Comparison of ENCODE assay signal across 7 cellular contexts in the genomic region with DNA sequence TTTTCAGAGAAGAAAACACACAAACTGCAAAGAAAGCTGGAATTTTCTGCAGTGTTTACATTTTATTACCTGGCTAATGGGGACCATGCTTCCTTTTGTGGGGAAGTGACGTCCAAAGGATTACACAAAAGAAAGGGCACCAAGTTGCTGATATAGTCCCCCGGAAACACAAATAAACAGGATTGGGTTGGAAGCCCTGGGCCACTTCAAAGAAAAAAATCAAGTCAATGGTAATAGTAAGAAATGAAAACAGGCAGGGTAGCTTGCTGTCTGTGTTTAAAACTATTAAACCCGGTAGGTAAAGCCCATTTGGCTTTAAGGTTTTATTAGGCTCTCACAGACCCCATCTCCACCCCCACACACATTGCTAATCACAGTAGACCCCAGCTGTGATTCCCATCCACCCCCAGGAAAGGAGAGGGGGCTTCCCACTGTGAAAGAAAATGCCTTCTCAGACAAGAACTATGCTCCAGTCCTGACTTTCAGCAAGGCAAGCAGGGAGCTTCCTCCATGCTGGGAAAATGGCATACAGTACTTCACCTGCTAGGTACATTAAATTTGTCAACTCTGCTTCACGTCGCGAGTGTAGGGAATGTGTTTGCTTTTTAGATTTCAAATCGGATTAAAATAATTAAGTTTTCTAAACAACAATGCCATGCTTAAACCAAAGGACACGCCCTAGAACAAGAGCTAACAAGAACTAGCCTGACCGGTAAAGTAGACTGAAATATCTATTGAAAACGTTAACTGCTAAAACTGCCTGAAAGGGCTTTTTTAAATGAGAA. TPM values are rescaled to one million over a fixed set of nuclear protein-coding genes. Genes with fewer than 3 reads are reported as not detected.
A peak's percentile ranks its signal among the peaks of the same experiment; 100 is the strongest.
DNase-seq lines count a peak whose midpoint lies in the region; ATAC-seq, FAIRE-seq and TF ChIP-seq lines count a peak whose summit lies in the region.

No MANE protein-coding gene starts in this region.

- no peaks in the 10 kb centered on the region for H4K20me1 ChIP-seq in endothelial cell of umbilical vein (replicated peaks; ENCODE audit: control insufficient read depth, extremely low read depth, insufficient read depth, low read length)
- H4K20me1 ChIP-seq in neural cell (ENCODE audit: insufficient read depth): no peaks in the 10 kb centered on the region

- TSS peak; percentile 37 for BruUV-seq in endothelial cell of umbilical vein (replicated peaks; lab: Mats Ljungman, UMichigan)

- H3K36me3 ChIP-seq in HAP-1 (replicated peaks) (no peaks in the 10 kb centered on the region), NT2/D1 (ENCODE audit: insufficient read depth, insufficient read length, low read length) (peaks cover 21% of the 10 kb centered on the region), endothelial cell of umbilical vein (ENCODE audit: control insufficient read depth in 2 of 2, extremely low read depth in 1 of 2, insufficient read depth in 2 of 2, low read length in 2 of 2) (no peaks in the 10 kb centered on the region), neural cell (ENCODE audit: insufficient read depth, low read length) (no peaks in the 10 kb centered on the region)

- ATAC-seq in HG03139 (IDR thresholded peaks at IDR 0.05; ENCODE audit: unreplicated experiment): no peak

- no peak for TF ChIP-seq POLR2A in endothelial cell of umbilical vein (IDR thresholded peaks at IDR 0.05; ENCODE audit: low read depth, low read length)

- no peaks in the 10 kb centered on the region for H3K27me3 ChIP-seq in HAP-1 (ENCODE audit: low read depth)
- peaks cover 17% of the 10 kb centered on the region for H3K27me3 ChIP-seq in NT2/D1 (ENCODE audit: insufficient read depth, insufficient read length)
- no peaks in the 10 kb centered on the region for H3K27me3 ChIP-seq in endothelial cell of umbilical vein (ENCODE audit: control insufficient read depth in 2 of 2, insufficient read depth in 2 of 2, low read length in 2 of 2)
- H3K27me3 ChIP-seq in neural cell (ENCODE audit: insufficient read depth, low read depth, low read length): peaks cover 24% of the 10 kb centered on the region

- TF ChIP-seq EP300 in neural cell (conservative IDR thresholded peaks at IDR 0.05; ENCODE audit: poor library complexity, severe bottlenecking): no peak

- TF ChIP-seq RAD21 in neural cell (conservative IDR thresholded peaks at IDR 0.05): no peak

- H3K27ac ChIP-seq in endothelial cell of umbilical vein (ENCODE audit: insufficient read depth, low read depth, low read length): peak overlapping the region; percentile 56
- H3K27ac ChIP-seq in neural cell (ENCODE audit: low read length): peak overlapping the region; percentile 30

- in situ Hi-C loops in HAP-1 (cut with MboI; ENCODE audit: low sequenced_read_pairs): loop anchor here (5.0 to 10.0 kb wide), 2 partner anchors 104 to 411 kb away; no protein-coding TSS in a partner anchor

- POLR2A ChIA-PET in endothelial cell of umbilical vein (lab: Charles Lee): interaction anchor here (0.6 kb wide), 1 partner anchor 26 kb away, joined by 11 read pairs; no protein-coding TSS in a partner anchor

- no peaks in the 10 kb centered on the region for H3K9me2 ChIP-seq in neural cell (ENCODE audit: insufficient read depth, low read length)

- DNase-seq in HAP-1 (ENCODE audit: low spot score in 2 of 2): peak; percentile 32 to 56
- peak; percentile 44 for DNase-seq in NT2/D1 (ENCODE audit: low read depth, low spot score)
- peak; percentile 58 for DNase-seq in endothelial cell of umbilical vein (ENCODE audit: low read depth, low spot score)
- DNase-seq in stimulated activated CD4-positive, alpha-beta T cell treated with anti-CD3 and anti-CD28 coated beads, Interleukin-15, amount 100 ng/mL, for 24 hours: no peak
- DNase-seq in SKM-1 treated with dmso at 0.1 percent for 144 hours (lab: John Stamatoyannopoulos, UW; ENCODE audit: unreplicated experiment): no peak

- peak overlapping the region; percentile 92 for H3K4me2 ChIP-seq in endothelial cell of umbilical vein (ENCODE audit: insufficient read depth, low read length)
- peak overlapping the region; percentile 26 for H3K4me2 ChIP-seq in neural cell (ENCODE audit: low read length)

- dilution Hi-C loops in endothelial cell of umbilical vein (cut with MboI; ENCODE audit: extremely low pct_ligation_motif_present, low sequenced_read_pairs): no loop called here

- peak; percentile 76 for FAIRE-seq in endothelial cell of umbilical vein (lab: Jason Lieb, UNC)

- H3K4me1 ChIP-seq in HAP-1 (peaks cover 22% of the 10 kb centered on the region), NT2/D1 (ENCODE audit: insufficient read depth, insufficient read length) (no peaks in the 10 kb centered on the region), endothelial cell of umbilical vein (ENCODE audit: control insufficient read depth, extremely low read depth, insufficient read depth, low read length) (peaks cover 27% of the 10 kb centered on the region)

- no peaks in the 10 kb centered on the region for H3F3A ChIP-seq in neural cell (ENCODE audit: insufficient read depth, low read length, poor library complexity, severe bottlenecking)

- H3K9me3 ChIP-seq in HAP-1 (no peaks in the 10 kb centered on the region), NT2/D1 (ENCODE audit: insufficient read depth, low read length) (no peaks in the 10 kb centered on the region), endothelial cell of umbilical vein (replicated peaks; ENCODE audit: control insufficient read depth, insufficient read depth, low read length) (no peaks in the 10 kb centered on the region), neural cell (ENCODE audit: low read length) (no peaks in the 10 kb centered on the region)

- intact Hi-C loops in endothelial cell of umbilical vein (cut with micrococcal nuclease): loop anchor here (5.0 kb wide), 2 partner anchors 234 to 666 kb away; a partner anchor contains a TSS

- H3K9me1 ChIP-seq in endothelial cell of umbilical vein (replicated peaks; ENCODE audit: control insufficient read depth, extremely low read depth, insufficient read depth, low read length): no peaks in the 10 kb centered on the region

- H3K4me3 ChIP-seq in HAP-1 (peak overlapping the region; percentile 54), NT2/D1 (ENCODE audit: insufficient read length, low read depth) (peak overlapping the region; percentile 66), endothelial cell of umbilical vein (replicated peaks in 1 of 3; ENCODE audit: insufficient read depth in 1 of 3, low read depth in 1 of 3, low read length in 3 of 3) (peak overlapping the region; percentile 92 to 97 (median 96)), neural cell (ENCODE audit: low read length) (peak overlapping the region; percentile 76)

- H3K9ac ChIP-seq in NT2/D1 (ENCODE audit: insufficient read length, low read depth) (peak overlapping the region; percentile 82), endothelial cell of umbilical vein (replicated peaks; ENCODE audit: extremely low read depth, insufficient read depth, low read length) (peak overlapping the region; percentile 88), neural cell (ENCODE audit: low read length) (no peak overlapping the region)

- H2AFZ ChIP-seq in endothelial cell of umbilical vein (ENCODE audit: low read depth, low read length) (peak overlapping the region; percentile 70), neural cell (ENCODE audit: low read depth, low read length) (no peak overlapping the region)

- H3K79me2 ChIP-seq in endothelial cell of umbilical vein (ENCODE audit: control insufficient read depth, insufficient read depth, low read length) (peaks cover 36% of the 10 kb centered on the region), neural cell (replicated peaks; ENCODE audit: insufficient read depth, low read length) (no peaks in the 10 kb centered on the region)

- CTCF ChIA-PET in endothelial cell of umbilical vein (lab: Charles Lee): interaction anchor here (0.7 to 3.6 kb wide), 15 partner anchors 9 to 401 kb away, joined by 3 to 28 read pairs (median 3); no protein-coding TSS in a partner anchor

- TF ChIP-seq CTCF in endothelial cell of umbilical vein (IDR thresholded peaks at IDR 0.05; ENCODE audit: extremely low read depth in 1 of 2, insufficient read depth in 1 of 2, low read depth in 1 of 2, low read length in 2 of 2) (no peak), neural cell (IDR thresholded peaks at IDR 0.05; ENCODE audit: poor library complexity, severe bottlenecking) (no peak)

TF ChIP-seq in endothelial cell of umbilical vein, 7 proteins besides CTCF, POLR2A, EP300 and RAD21 (continues in another document):
- TF ChIP-seq EZH2 (IDR thresholded peaks at IDR 0.05; ENCODE audit: borderline replicate concordance, low read depth, low read length, severe bottlenecking): no peak
- TF ChIP-seq MYC (IDR thresholded peaks at IDR 0.05; ENCODE audit: low read depth, low read length): no peak
- TF ChIP-seq POLR2AphosphoS5 (IDR thresholded peaks at IDR 0.05; ENCODE audit: insufficient read depth, low read depth, low read length): no peak

RNA-seq across cellular contexts. Expression of a gene that starts 1.1 kb away (rescaled TPM):
- total RNA-seq in endothelial cell of umbilical vein: 27.4 and 30.2 TPM in 2 replicates
- 15.7 and 18.8 TPM in 2 replicates for polyA plus RNA-seq in endothelial cell of umbilical vein
- 11.7 and 13.0 TPM in 2 replicates for polyA plus RNA-seq in endothelial cell of umbilical vein (2011; cell fraction: cytosol; rRNA removed)
- polyA plus RNA-seq in endothelial cell of umbilical vein (2011; cell fraction: nucleus; rRNA removed): 4.6 and 4.9 TPM in 2 replicates
- 34.6 and 43.8 TPM in 2 replicates for polyA plus RNA-seq in endothelial cell of umbilical vein (2012)
- polyA minus RNA-seq in endothelial cell of umbilical vein: 24.0 and 26.1 TPM in 2 replicates
- 23.8 TPM for polyA minus RNA-seq in endothelial cell of umbilical vein (2011; cell fraction: cytosol; rRNA and poly(A)+ RNA removed)
- polyA minus RNA-seq in endothelial cell of umbilical vein (2011; cell fraction: nucleus; rRNA and poly(A)+ RNA removed): 2.6 and 4.0 TPM in 2 replicates
- 0.79 and 2.0 TPM in 2 replicates for polyA plus RNA-seq in neural cell
- polyA minus RNA-seq in neural cell: 0.73 and 0.93 TPM in 2 replicates

RNA-seq across cellular contexts. Expression of a gene that starts 55.7 kb away (rescaled TPM):
- total RNA-seq in endothelial cell of umbilical vein: 7.0 and 7.3 TPM in 2 replicates
- polyA plus RNA-seq in endothelial cell of umbilical vein: 1.0 and 1.3 TPM in 2 replicates
- polyA plus RNA-seq in endothelial cell of umbilical vein (2011; cell fraction: cytosol; rRNA removed): 1.7 and 1.8 TPM in 2 replicates
- polyA plus RNA-seq in endothelial cell of umbilical vein (2011; cell fraction: nucleus; rRNA removed): 2.2 and 2.3 TPM in 2 replicates
- 2.6 and 5.4 TPM in 2 replicates for polyA plus RNA-seq in endothelial cell of umbilical vein (2012)
- polyA minus RNA-seq in endothelial cell of umbilical vein: 5.6 and 6.5 TPM in 2 replicates
- 1.7 TPM for polyA minus RNA-seq in endothelial cell of umbilical vein (2011; cell fraction: cytosol; rRNA and poly(A)+ RNA removed)
- 3.3 and 4.0 TPM in 2 replicates for polyA minus RNA-seq in endothelial cell of umbilical vein (2011; cell fraction: nucleus; rRNA and poly(A)+ RNA removed)
- 4.5 and 4.6 TPM in 2 replicates for polyA plus RNA-seq in neural cell
- 13.6 and 16.6 TPM in 2 replicates for polyA minus RNA-seq in neural cell

Comparison
In these comparisons a context has a peak if more than half of its experiments do, and no peak if none do; other contexts are left out.
1. DNase-seq: peak in HAP-1 (2 of 2), NT2/D1 (single experiment) and endothelial cell of umbilical vein (single experiment); none in stimulated activated CD4-positive, alpha-beta T cell treated with anti-CD3 and anti-CD28 coated beads, Interleukin-15, amount 100 ng/mL, for 24 hours (single experiment) and SKM-1 treated with dmso at 0.1 percent for 144 hours (single experiment).
2. Peak in every context shown above with its lines, with median percentiles within 50 percentile points of each other: H3K4me3 ChIP-seq.